ENCODE assay signal across 27 cellular contexts in genomic region chr2:99285521-99285920, GRCh38. TPM values are rescaled to one million over a fixed set of nuclear protein-coding genes. Genes with fewer than 3 reads are reported as not detected.
"Had no signal": no experiment of that assay in that cellular context is flagged by ENCODE, and none has a peak within 500 bp of the region (broad histone marks: within the 10 kb centered on the region; RNA-seq: fewer than 3 reads in every experiment).

No MANE protein-coding gene starts in this region.

- H3K27ac ChIP-seq: prostate gland, tibial nerve, vagina, VCaP had no signal

- H3K36me3 ChIP-seq: prostate gland, vagina had no signal

- ATAC-seq: activated CD4-positive, CD25-positive, alpha-beta regulatory T cell treated with anti-CD3 and anti-CD28 coated beads, Interleukin-2, amount 50 U/mL, for 24 hours; body of pancreas; esophagus mucosa; left cardiac atrium; natural killer cell; right cardiac atrium; stimulated activated naive CD8-positive, alpha-beta T cell treated with anti-CD3 and anti-CD28 coated beads, Interleukin-15, amount 100 ng/mL, for 72 hours; T-cell had no signal

- H3K27me3 ChIP-seq: body of pancreas, tibial nerve, vagina had no signal

- H3K4me1 ChIP-seq: body of pancreas, prostate gland, tibial nerve, vagina had no signal

- H3K9me3 ChIP-seq: body of pancreas, prostate gland, vagina had no signal

- H3K27ac Mint-ChIP-seq: activated naive CD4-positive, alpha-beta T cell treated with anti-CD3 and anti-CD28 coated beads, Interleukin-2, amount 50 U/mL, for 24 hours; mesothelial cell of epicardium; natural killer cell; T-cell; T-helper 2 cell treated with Interferon-gamma antibody and Interleukin-4, amounts not matched to agents 5 μg/mL and 100 μg/mL, for 36 hours had no signal

- H3K9me3 Mint-ChIP-seq: activated naive CD4-positive, alpha-beta T cell treated with anti-CD3 and anti-CD28 coated beads, Interleukin-2, amount 50 U/mL, for 24 hours; natural killer cell had no signal

- H3K4me1 Mint-ChIP-seq: activated naive CD4-positive, alpha-beta T cell treated with anti-CD3 and anti-CD28 coated beads, Interleukin-2, amount 50 U/mL, for 24 hours; mesothelial cell of epicardium; natural killer cell; stimulated activated naive CD8-positive, alpha-beta T cell treated with anti-CD3 and anti-CD28 coated beads, Interleukin-15, amount 100 ng/mL, for 72 hours; T-cell had no signal

- H3K27me3 Mint-ChIP-seq: activated naive CD4-positive, alpha-beta T cell treated with anti-CD3 and anti-CD28 coated beads, Interleukin-2, amount 50 U/mL, for 24 hours; stimulated activated naive CD8-positive, alpha-beta T cell treated with anti-CD3 and anti-CD28 coated beads, Interleukin-15, amount 100 ng/mL, for 72 hours; T-cell had no signal

- H3K4me3 Mint-ChIP-seq: activated naive CD4-positive, alpha-beta T cell treated with anti-CD3 and anti-CD28 coated beads, Interleukin-2, amount 50 U/mL, for 24 hours; mesothelial cell of epicardium; natural killer cell; stimulated activated naive CD8-positive, alpha-beta T cell treated with anti-CD3 and anti-CD28 coated beads, Interleukin-15, amount 100 ng/mL, for 72 hours; T-cell; T-helper 2 cell treated with Interferon-gamma antibody and Interleukin-4, amounts not matched to agents 5 μg/mL and 100 μg/mL, for 36 hours had no signal

- DNase-seq: activated CD4-positive, alpha-beta T cell treated with anti-CD3 and anti-CD28 coated beads, Interleukin-2, amount 50 U/mL, for 1 hour; activated gamma-delta T cell treated with Interleukin-2 at 50 U/mL for 16 hours; activated T-cell treated with anti-CD3 and anti-CD28 coated beads, Interleukin-2, amount 50 U/mL, for 1 hour; anterior cingulate cortex; body of pancreas; caudate nucleus; dermis blood vessel endothelial cell; effector CD8-positive, alpha-beta T cell; hippocampal formation; left cardiac atrium; natural killer cell; right cardiac atrium; stimulated activated CD4-positive, alpha-beta T cell treated with anti-CD3 and anti-CD28 coated beads, Interleukin-1b, Interleukin-23, amount 100 ng/mL, for 48 hours; stimulated activated naive CD8-positive, alpha-beta T cell treated with anti-CD3 and anti-CD28 coated beads, Interleukin-15, amount 100 ng/mL, for 72 hours; T-cell had no signal

- H3K4me3 ChIP-seq: body of pancreas, prostate gland, tibial nerve, vagina had no signal

RNA-seq across cellular contexts. Expression of gene LYG1, which starts 15.5 kb away (rescaled TPM):
- total RNA-seq: vagina had no signal

RNA-seq across cellular contexts. Expression of gene LYG2, which starts 30.1 kb away (rescaled TPM):
- total RNA-seq: body of pancreas, dermis blood vessel endothelial cell, esophagus mucosa, frontal cortex, left cardiac atrium, lung microvascular endothelial cell, mesothelial cell of epicardium, natural killer cell, osteocyte, prostate gland, right cardiac atrium, T-cell, tibial nerve, vagina had no signal
